ENCODE assay signal across 17 cellular contexts in the genomic region with DNA sequence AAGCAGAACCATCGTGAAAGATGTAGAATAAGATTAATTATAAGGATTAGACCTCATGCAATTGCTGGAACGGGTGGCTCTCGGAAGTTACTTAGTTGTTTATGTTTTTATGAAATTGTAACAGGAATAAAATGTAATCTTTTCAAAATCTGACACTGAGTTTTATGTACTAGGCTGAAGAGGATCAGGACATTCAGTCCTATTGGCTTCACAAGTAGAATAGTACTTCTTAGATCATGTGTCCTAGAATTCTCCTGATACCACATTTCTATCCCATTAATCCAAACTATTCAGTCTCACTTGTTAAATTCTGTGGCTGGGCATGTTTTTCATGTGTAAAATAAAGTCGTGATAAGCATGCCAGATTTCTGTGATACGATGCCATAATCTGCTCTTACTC.
DNase-seq lines count a peak whose midpoint lies in the region; ATAC-seq and TF ChIP-seq lines count a peak whose summit lies in the region.
"Had no signal": no experiment of that assay in that cellular context is flagged by ENCODE, and none has a peak within 500 bp of the region (broad histone marks: within the 10 kb centered on the region; RNA-seq: fewer than 3 reads in every experiment).

No MANE protein-coding gene starts in this region.

- CTCF ChIA-PET in CD4-positive, alpha-beta memory T cell (lab: Charles Lee; ENCODE audit: partially characterized antibody): interaction anchor here (0.9 to 4.1 kb wide), 8 partner anchors 10 to 473 kb away, joined by 3 to 28 read pairs (median 4); no protein-coding TSS in a partner anchor

- H3K9ac ChIP-seq in DND-41 (ENCODE audit: low read depth, low read length) (peak overlapping the region; percentile 30), rectal smooth muscle tissue (ENCODE audit: low read length) (no peak overlapping the region)

- no peaks in the 10 kb centered on the region for H3K36me3 Mint-ChIP-seq in CD4-positive, alpha-beta memory T cell
- no peaks in the 10 kb centered on the region for H3K36me3 Mint-ChIP-seq in activated naive CD8-positive, alpha-beta T cell treated with anti-CD3 and anti-CD28 coated beads for 36 hours

- DNase-seq in CD4-positive, alpha-beta memory T cell: no peak
- DNase-seq in DND-41: no peak
- no peak for DNase-seq in activated naive CD8-positive, alpha-beta T cell treated with anti-CD3 and anti-CD28 coated beads for 36 hours
- DNase-seq in left lobe of liver (ENCODE audit: low spot score): no peak
- no peak for DNase-seq in breast epithelium (ENCODE audit: low spot score in 2 of 2)
- DNase-seq in GM03348 (ENCODE audit: low spot score): no peak
- DNase-seq: activated CD8-positive, alpha-beta memory T cell treated with anti-CD3 and anti-CD28 coated beads, Interleukin-2, amount 50 U/mL, for 4 hours; anterior cingulate cortex; endodermal cell; foreskin fibroblast; NCI-H1436; NCI-H2171; RPMI8226; substantia nigra had no signal

- peak overlapping the region in 7 of 8 donors; percentile 52 to 85 (median 74) for H3K4me3 Mint-ChIP-seq in CD4-positive, alpha-beta memory T cell
- peak overlapping the region; percentile 58 for H3K4me3 Mint-ChIP-seq in activated naive CD8-positive, alpha-beta T cell treated with anti-CD3 and anti-CD28 coated beads for 36 hours
- H3K4me3 Mint-ChIP-seq: B cell, endodermal cell had no signal

- H3K27me3 ChIP-seq in CD4-positive, alpha-beta memory T cell (ENCODE audit: insufficient read depth, low read length): no peaks in the 10 kb centered on the region
- H3K27me3 ChIP-seq in DND-41 (ENCODE audit: insufficient read depth, low read length, poor library complexity) (no peaks in the 10 kb centered on the region), rectal smooth muscle tissue (ENCODE audit: control insufficient read depth, insufficient read depth, low read length) (no peaks in the 10 kb centered on the region), breast epithelium (no peaks in the 10 kb centered on the region)

- peaks cover 51% of the 10 kb centered on the region for H3K4me1 ChIP-seq in CD4-positive, alpha-beta memory T cell (ENCODE audit: insufficient read depth, low read length)
- peaks cover 78% of the 10 kb centered on the region for H3K4me1 ChIP-seq in DND-41 (ENCODE audit: insufficient read depth, low read length)
- H3K4me1 ChIP-seq in rectal smooth muscle tissue (ENCODE audit: control insufficient read depth, insufficient read depth, low read length): peaks cover 7% of the 10 kb centered on the region
- no peaks in the 10 kb centered on the region for H3K4me1 ChIP-seq in breast epithelium

- ATAC-seq in DND-41 (ENCODE audit: insufficient read depth, low read depth) (no peak), left lobe of liver (no peak)
- ATAC-seq: GM12878 had no signal

- H3K4me2 ChIP-seq in DND-41 (ENCODE audit: insufficient read depth, low read length): peak overlapping the region; percentile 68; the same call in 1 of the 2 replicates

- peaks cover 10% of the 10 kb centered on the region for H3K79me2 ChIP-seq in DND-41 (ENCODE audit: insufficient read depth, low read length)

- H3K9me3 ChIP-seq in CD4-positive, alpha-beta memory T cell (ENCODE audit: control insufficient read depth in 1 of 2, low read length in 2 of 2): no peaks in the 10 kb centered on the region
- no peaks in the 10 kb centered on the region for H3K9me3 ChIP-seq in DND-41 (ENCODE audit: insufficient read depth, low read length, severe bottlenecking)
- no peaks in the 10 kb centered on the region for H3K9me3 ChIP-seq in breast epithelium

- H3K27me3 Mint-ChIP-seq in CD4-positive, alpha-beta memory T cell: no peaks in the 10 kb centered on the region
- H3K27me3 Mint-ChIP-seq in activated naive CD8-positive, alpha-beta T cell treated with anti-CD3 and anti-CD28 coated beads for 36 hours: no peaks in the 10 kb centered on the region

- no peak for TF ChIP-seq POLR2A in breast epithelium (IDR thresholded peaks at IDR 0.05)

- H4K20me1 ChIP-seq in DND-41 (ENCODE audit: insufficient read depth, low read length): no peaks in the 10 kb centered on the region

- no peaks in the 10 kb centered on the region for H3K9me3 Mint-ChIP-seq in CD4-positive, alpha-beta memory T cell
- no peaks in the 10 kb centered on the region for H3K9me3 Mint-ChIP-seq in activated naive CD8-positive, alpha-beta T cell treated with anti-CD3 and anti-CD28 coated beads for 36 hours
- H3K9me3 Mint-ChIP-seq: endodermal cell had no signal

- no peak overlapping the region for H2AFZ ChIP-seq in DND-41 (ENCODE audit: low read depth, low read length)

- H3K4me1 Mint-ChIP-seq in CD4-positive, alpha-beta memory T cell: peaks cover 20 to 45% (median 32%) of the 10 kb centered on the region in 4 donors
- H3K4me1 Mint-ChIP-seq in activated naive CD8-positive, alpha-beta T cell treated with anti-CD3 and anti-CD28 coated beads for 36 hours: peaks cover 34% of the 10 kb centered on the region

- TF ChIP-seq CTCF in DND-41 (IDR thresholded peaks at IDR 0.05; ENCODE audit: borderline replicate concordance, extremely low read depth, low read length, poor library complexity, severe bottlenecking): no peak
- no peak for TF ChIP-seq CTCF in breast epithelium (IDR thresholded peaks at IDR 0.05)

- peak overlapping the region in 6 of 7 donors; percentile 61 to 92 (median 78) for H3K27ac Mint-ChIP-seq in CD4-positive, alpha-beta memory T cell
- H3K27ac Mint-ChIP-seq in activated naive CD8-positive, alpha-beta T cell treated with anti-CD3 and anti-CD28 coated beads for 36 hours: peak overlapping the region; percentile 92
- H3K27ac Mint-ChIP-seq: B cell, endodermal cell had no signal

- no peak overlapping the region for H3K4me3 ChIP-seq in CD4-positive, alpha-beta memory T cell (ENCODE audit: low read length in 2 of 2)
- H3K4me3 ChIP-seq in DND-41 (ENCODE audit: low read depth in 1 of 2, low read length in 2 of 2): 0 out of 4 replicates have a peak overlapping the region, but pooled peaks of 1 of the 2 experiments have one; percentile 3
- no peak overlapping the region for H3K4me3 ChIP-seq in rectal smooth muscle tissue (ENCODE audit: low read length)
- no peak overlapping the region for H3K4me3 ChIP-seq in breast epithelium
- H3K4me3 ChIP-seq: GM12878 had no signal

- H3K36me3 ChIP-seq in CD4-positive, alpha-beta memory T cell (ENCODE audit: insufficient read depth, low read length): no peaks in the 10 kb centered on the region
- no peaks in the 10 kb centered on the region for H3K36me3 ChIP-seq in DND-41 (ENCODE audit: insufficient read depth, low read length)
- H3K36me3 ChIP-seq in rectal smooth muscle tissue (ENCODE audit: control insufficient read depth, insufficient read depth, low read length): no peaks in the 10 kb centered on the region
- H3K36me3 ChIP-seq in breast epithelium: no peaks in the 10 kb centered on the region

- POLR2A ChIA-PET in CD4-positive, alpha-beta memory T cell (lab: Charles Lee; ENCODE audit: partially characterized antibody): interaction anchor here (1.8 kb wide), 1 partner anchor 26 kb away, joined by 10 read pairs; no protein-coding TSS in a partner anchor

- intact Hi-C loops in CD4-positive, alpha-beta memory T cell (cut with micrococcal nuclease): no loop called here
- intact Hi-C loops in breast epithelium (cut with DNase I; ENCODE audit: low total_unique reads): no loop called here

- no peak overlapping the region for H3K27ac ChIP-seq in CD4-positive, alpha-beta memory T cell (ENCODE audit: low read depth, low read length)
- H3K27ac ChIP-seq in DND-41 (ENCODE audit: low read length): peak overlapping the region; percentile 72
- peak overlapping the region; percentile 66 for H3K27ac ChIP-seq in rectal smooth muscle tissue (ENCODE audit: low read depth, low read length)
- no peak overlapping the region for H3K27ac ChIP-seq in breast epithelium

Comparison
In these comparisons a context has a peak if more than half of its experiments do, and no peak if none do; other contexts are left out.
1. H3K27ac ChIP-seq: peak in DND-41 (single experiment) and rectal smooth muscle tissue (single experiment); none in CD4-positive, alpha-beta memory T cell (single experiment) and breast epithelium (0 of 2).